Comparison of ENCODE assay signal across 19 cellular contexts in the genomic region with DNA sequence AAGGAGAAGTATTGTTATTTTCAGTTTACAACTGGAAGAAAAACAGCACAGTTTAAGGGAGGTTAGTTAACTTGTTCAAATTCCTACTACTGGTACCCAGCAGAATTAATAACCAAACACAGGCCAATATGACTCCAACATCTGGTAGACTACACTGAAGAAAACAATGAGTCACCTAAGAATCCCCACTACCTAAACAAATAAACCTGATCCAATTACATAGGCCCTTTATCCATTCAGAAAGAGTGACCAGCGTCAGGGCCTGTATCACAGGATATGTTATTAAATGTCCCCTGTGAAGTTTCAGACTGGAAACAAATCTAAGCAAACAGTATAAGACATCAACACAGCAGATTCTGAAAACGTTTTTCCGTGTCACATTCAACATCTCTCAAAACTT.
A peak's percentile ranks its signal among the peaks of the same experiment; 100 is the strongest.
DNase-seq lines count a peak whose midpoint lies in the region; TF ChIP-seq lines count a peak whose summit lies in the region.
"Had no signal": no experiment of that assay in that cellular context is flagged by ENCODE, and none has a peak within 500 bp of the region (broad histone marks: within the 10 kb centered on the region; RNA-seq: fewer than 3 reads in every experiment).

No MANE protein-coding gene starts in this region.

- H3K36me3 Mint-ChIP-seq in HFFc6 (ENCODE audit: low read depth): no peaks in the 10 kb centered on the region
- H3K36me3 Mint-ChIP-seq: CD4-positive, CD25-positive, alpha-beta regulatory T cell had no signal

- 100% methylated on average over 2 of the region's 3 CpGs; no CpG with 5 or more reads in 1 of the 2 donors for WGBS in neuronal stem cell (ENCODE audit: extremely low coverage in 2 of 2, insufficient read length in 2 of 2, insufficient replicate concordance in 1 of 2), 2 donors

- no peaks in the 10 kb centered on the region for H3K9me3 Mint-ChIP-seq in HFFc6

- H3K9ac ChIP-seq in adipocyte (ENCODE audit: low read length) (no peak overlapping the region), neuronal stem cell (ENCODE audit: low read depth, low read length, poor library complexity) (no peak overlapping the region)

- H3K27me3 Mint-ChIP-seq in HFFc6 (ENCODE audit: insufficient read depth): no peaks in the 10 kb centered on the region; the same call in 1 of the 2 replicates
- H3K27me3 Mint-ChIP-seq: CD4-positive, CD25-positive, alpha-beta regulatory T cell had no signal

- H3K27me3 ChIP-seq in adipocyte (replicated peaks; ENCODE audit: control insufficient read depth, insufficient read depth, low read length): no peaks in the 10 kb centered on the region
- no peaks in the 10 kb centered on the region for H3K27me3 ChIP-seq in neuronal stem cell (ENCODE audit: control insufficient read depth in 3 of 3, insufficient read depth in 3 of 3, low read depth in 1 of 3, low read length in 3 of 3)
- no peaks in the 10 kb centered on the region for H3K27me3 ChIP-seq in right atrium auricular region
- H3K27me3 ChIP-seq: esophagus muscularis mucosa, left lung had no signal

- peak; percentile 82 for DNase-seq in DMS53 (lab: John Stamatoyannopoulos, UW)
- DNase-seq in HFFc6: peak; percentile 9
- peak; percentile 48 for DNase-seq in adipocyte (ENCODE audit: low read depth)
- DNase-seq in neuronal stem cell (ENCODE audit: low spot score): no peak
- no peak for DNase-seq in activated CD4-positive, alpha-beta T cell treated with anti-CD3 and anti-CD28 coated beads for 48 hours
- no peak for DNase-seq in right atrium auricular region (ENCODE audit: low spot score)
- DNase-seq in activated T-cell treated with anti-CD3 and anti-CD28 coated beads for 4 hours: no peak
- DNase-seq: activated CD4-positive, alpha-beta T cell treated with anti-CD3 and anti-CD28 coated beads, Interleukin-2, amount 50 U/mL, for 1 hour; activated T-cell treated with anti-CD3 and anti-CD28 coated beads, Interleukin-2, amount 50 U/mL, for 48 hours; amniotic stem cell; CD4-positive, CD25-positive, alpha-beta regulatory T cell; cortex of kidney; GF-D8; left lung; NCI-H446 treated with DMSO at 0.1 percent for 48 hours; psoas muscle; stimulated activated CD8-positive, alpha-beta memory T cell treated with anti-CD3 and anti-CD28 coated beads, Interleukin-4, amount 100 ng/mL, for 48 hours had no signal

- H3K4ac ChIP-seq in neuronal stem cell (ENCODE audit: low read length): no peak overlapping the region

- no peak overlapping the region for H3K4me2 ChIP-seq in neuronal stem cell (ENCODE audit: insufficient read depth, low read length, poor library complexity, severe bottlenecking)

- no peak overlapping the region for H3K4me3 Mint-ChIP-seq in HFFc6
- H3K4me3 Mint-ChIP-seq: CD4-positive, CD25-positive, alpha-beta regulatory T cell; T-helper 2 cell treated with Interferon-gamma antibody and Interleukin-4, amounts not matched to agents 5 μg/mL and 100 μg/mL, for 36 hours had no signal

- H3K27ac Mint-ChIP-seq in HFFc6: no peak overlapping the region
- H3K27ac Mint-ChIP-seq: CD4-positive, CD25-positive, alpha-beta regulatory T cell; T-helper 2 cell treated with Interferon-gamma antibody and Interleukin-4, amounts not matched to agents 5 μg/mL and 100 μg/mL, for 36 hours had no signal

- no peak overlapping the region for H3K18ac ChIP-seq in neuronal stem cell (ENCODE audit: low read length)

- H3K27ac ChIP-seq in neuronal stem cell (replicated peaks; ENCODE audit: low read length) (no peak overlapping the region), right atrium auricular region (no peak overlapping the region)
- H3K27ac ChIP-seq: esophagus muscularis mucosa, left lung, psoas muscle had no signal

- no peak overlapping the region for H3K23ac ChIP-seq in neuronal stem cell (ENCODE audit: low read depth, low read length, poor library complexity)

- H2BK15ac ChIP-seq in neuronal stem cell (ENCODE audit: low read length): no peak overlapping the region

- H2AK5ac ChIP-seq in neuronal stem cell (ENCODE audit: low read depth, low read length): no peak overlapping the region

- H3K36me3 ChIP-seq in adipocyte (ENCODE audit: control insufficient read depth, insufficient read depth, low read length, severe bottlenecking) (no peaks in the 10 kb centered on the region), neuronal stem cell (replicated peaks in 1 of 2; ENCODE audit: control insufficient read depth in 2 of 2, insufficient read depth in 2 of 2, low read length in 2 of 2) (no peaks in the 10 kb centered on the region), right atrium auricular region (no peaks in the 10 kb centered on the region)
- H3K36me3 ChIP-seq: esophagus muscularis mucosa, left lung had no signal

- H3K4me1 Mint-ChIP-seq in HFFc6 (ENCODE audit: low read depth): peaks cover 43% of the 10 kb centered on the region
- H3K4me1 Mint-ChIP-seq: CD4-positive, CD25-positive, alpha-beta regulatory T cell had no signal

- H2BK12ac ChIP-seq in neuronal stem cell (ENCODE audit: low read length): no peak overlapping the region

- H3K14ac ChIP-seq in neuronal stem cell (ENCODE audit: low read length): no peak overlapping the region

- H2BK5ac ChIP-seq in neuronal stem cell (ENCODE audit: low read length): no peak overlapping the region

- H2AFZ ChIP-seq in neuronal stem cell (ENCODE audit: low read length): peak overlapping the region; percentile 45

- H3K79me1 ChIP-seq in neuronal stem cell (ENCODE audit: low read depth, low read length): no peaks in the 10 kb centered on the region

- TF ChIP-seq CTCF in HFFc6 (IDR thresholded peaks at IDR 0.05) (no peak), right atrium auricular region (IDR thresholded peaks at IDR 0.05) (no peak)

- H2BK120ac ChIP-seq in neuronal stem cell (ENCODE audit: low read depth, low read length): no peak overlapping the region

- H3K9me3 ChIP-seq in adipocyte (ENCODE audit: control insufficient read depth, low read length): no peaks in the 10 kb centered on the region
- H3K9me3 ChIP-seq in neuronal stem cell (replicated peaks in 1 of 2; ENCODE audit: control insufficient read depth in 2 of 2, insufficient read depth in 1 of 2, low read depth in 1 of 2, low read length in 2 of 2): no peaks in the 10 kb centered on the region
- no peaks in the 10 kb centered on the region for H3K9me3 ChIP-seq in right atrium auricular region
- H3K9me3 ChIP-seq: esophagus muscularis mucosa, left lung, psoas muscle had no signal

- H3K4me1 ChIP-seq in adipocyte (ENCODE audit: control insufficient read depth, insufficient read depth, low read length) (peaks cover 51% of the 10 kb centered on the region), neuronal stem cell (ENCODE audit: control insufficient read depth in 2 of 2, insufficient read depth in 1 of 2, low read depth in 1 of 2, low read length in 2 of 2) (no peaks in the 10 kb centered on the region), right atrium auricular region (no peaks in the 10 kb centered on the region)
- H3K4me1 ChIP-seq: psoas muscle had no signal

- H4K8ac ChIP-seq in neuronal stem cell (ENCODE audit: low read depth, low read length): no peak overlapping the region

- H4K91ac ChIP-seq in neuronal stem cell (ENCODE audit: low read depth, low read length, poor library complexity): no peak overlapping the region

- H3K4me3 ChIP-seq in adipocyte (ENCODE audit: low read length) (no peak overlapping the region), neuronal stem cell (ENCODE audit: low read length in 2 of 2) (no peak overlapping the region), right atrium auricular region (no peak overlapping the region)
- H3K4me3 ChIP-seq: esophagus muscularis mucosa, left lung, psoas muscle had no signal

Comparison
In these comparisons a context has a peak if more than half of its experiments do, and no peak if none do; other contexts are left out.
1. DNase-seq: peak in DMS53 (single experiment), HFFc6 (single experiment) and adipocyte (single experiment); none in neuronal stem cell (single experiment), activated CD4-positive, alpha-beta T cell treated with anti-CD3 and anti-CD28 coated beads for 48 hours (single experiment), right atrium auricular region (single experiment) and activated T-cell treated with anti-CD3 and anti-CD28 coated beads for 4 hours (single experiment).